Comparison of ENCODE assay signal across 17 cellular contexts in genomic region chr5:82804151-82804690, GRCh38.
"Had no signal": no experiment of that assay in that cellular context is flagged by ENCODE, and none has a peak within 500 bp of the region (broad histone marks: within the 10 kb centered on the region; RNA-seq: fewer than 3 reads in every experiment).

No MANE protein-coding gene starts in this region.

- H3K4me3 Mint-ChIP-seq: effector memory CD8-positive, alpha-beta T cell; naive thymus-derived CD8-positive, alpha-beta T cell; neural crest cell had no signal

- H3K9ac ChIP-seq: parathyroid adenoma had no signal

- H3K36me3 Mint-ChIP-seq: naive thymus-derived CD8-positive, alpha-beta T cell had no signal

- H2AFZ ChIP-seq: parathyroid adenoma had no signal

- H3K27me3 Mint-ChIP-seq: effector memory CD8-positive, alpha-beta T cell had no signal

- H3K4me1 Mint-ChIP-seq: naive thymus-derived CD8-positive, alpha-beta T cell had no signal

- H3K9me3 ChIP-seq: esophagus muscularis mucosa, gastrocnemius medialis, heart right ventricle, psoas muscle, stomach, thoracic aorta, transverse colon had no signal

- DNase-seq: effector memory CD8-positive, alpha-beta T cell; gastrocnemius medialis; heart right ventricle; hypothalamus; islet precursor cell; mammary epithelial cell; naive thymus-derived CD8-positive, alpha-beta T cell; occipital lobe; psoas muscle; stomach; substantia nigra; transverse colon had no signal

- H3K27ac Mint-ChIP-seq: effector memory CD8-positive, alpha-beta T cell; naive thymus-derived CD8-positive, alpha-beta T cell had no signal

- H3K4me1 ChIP-seq: esophagus muscularis mucosa, gastrocnemius medialis, heart right ventricle, parathyroid adenoma, psoas muscle, stomach, transverse colon had no signal

- H3K79me2 ChIP-seq: parathyroid adenoma had no signal

- H3K27me3 ChIP-seq: esophagus muscularis mucosa, gastrocnemius medialis, heart right ventricle, stomach, transverse colon had no signal

- H3K9me3 Mint-ChIP-seq: naive thymus-derived CD8-positive, alpha-beta T cell; neural crest cell had no signal

- H3K36me3 ChIP-seq: esophagus muscularis mucosa, gastrocnemius medialis, heart right ventricle, stomach, thoracic aorta, transverse colon had no signal

- H3K27ac ChIP-seq: epithelial cell of prostate, esophagus muscularis mucosa, gastrocnemius medialis, heart right ventricle, parathyroid adenoma, psoas muscle, stomach, thoracic aorta, transverse colon had no signal

- H3K4me3 ChIP-seq: esophagus muscularis mucosa, gastrocnemius medialis, heart right ventricle, psoas muscle, stomach, thoracic aorta, transverse colon had no signal
